Comparison of ENCODE assay signal across 1 cellular context in the genomic region with DNA sequence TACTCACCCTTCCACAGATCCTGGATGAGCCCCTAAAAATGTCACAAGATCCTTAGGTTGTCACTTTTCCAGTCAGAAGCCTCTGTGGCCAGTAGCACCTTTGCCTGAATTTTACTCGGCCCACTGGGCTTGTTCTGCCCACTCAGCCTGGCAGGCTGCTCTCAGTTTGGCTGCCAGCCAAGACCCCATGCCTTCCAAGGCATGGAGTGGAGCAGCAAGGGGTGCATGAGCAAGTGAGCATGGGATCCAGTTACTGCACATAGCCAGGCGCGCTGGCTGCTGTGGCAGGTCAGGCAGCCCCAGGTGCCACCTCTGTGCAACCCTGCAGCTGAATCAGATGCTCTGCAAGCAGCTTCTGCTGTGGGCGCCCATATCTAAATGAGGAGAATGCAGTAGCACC.
TF ChIP-seq lines count a peak whose summit lies in the region.

No MANE protein-coding gene starts in this region.

TF ChIP-seq in Ishikawa, 13 proteins besides CTCF, POLR2A, EP300 and RAD21:
- TF ChIP-seq, protein P1, sequence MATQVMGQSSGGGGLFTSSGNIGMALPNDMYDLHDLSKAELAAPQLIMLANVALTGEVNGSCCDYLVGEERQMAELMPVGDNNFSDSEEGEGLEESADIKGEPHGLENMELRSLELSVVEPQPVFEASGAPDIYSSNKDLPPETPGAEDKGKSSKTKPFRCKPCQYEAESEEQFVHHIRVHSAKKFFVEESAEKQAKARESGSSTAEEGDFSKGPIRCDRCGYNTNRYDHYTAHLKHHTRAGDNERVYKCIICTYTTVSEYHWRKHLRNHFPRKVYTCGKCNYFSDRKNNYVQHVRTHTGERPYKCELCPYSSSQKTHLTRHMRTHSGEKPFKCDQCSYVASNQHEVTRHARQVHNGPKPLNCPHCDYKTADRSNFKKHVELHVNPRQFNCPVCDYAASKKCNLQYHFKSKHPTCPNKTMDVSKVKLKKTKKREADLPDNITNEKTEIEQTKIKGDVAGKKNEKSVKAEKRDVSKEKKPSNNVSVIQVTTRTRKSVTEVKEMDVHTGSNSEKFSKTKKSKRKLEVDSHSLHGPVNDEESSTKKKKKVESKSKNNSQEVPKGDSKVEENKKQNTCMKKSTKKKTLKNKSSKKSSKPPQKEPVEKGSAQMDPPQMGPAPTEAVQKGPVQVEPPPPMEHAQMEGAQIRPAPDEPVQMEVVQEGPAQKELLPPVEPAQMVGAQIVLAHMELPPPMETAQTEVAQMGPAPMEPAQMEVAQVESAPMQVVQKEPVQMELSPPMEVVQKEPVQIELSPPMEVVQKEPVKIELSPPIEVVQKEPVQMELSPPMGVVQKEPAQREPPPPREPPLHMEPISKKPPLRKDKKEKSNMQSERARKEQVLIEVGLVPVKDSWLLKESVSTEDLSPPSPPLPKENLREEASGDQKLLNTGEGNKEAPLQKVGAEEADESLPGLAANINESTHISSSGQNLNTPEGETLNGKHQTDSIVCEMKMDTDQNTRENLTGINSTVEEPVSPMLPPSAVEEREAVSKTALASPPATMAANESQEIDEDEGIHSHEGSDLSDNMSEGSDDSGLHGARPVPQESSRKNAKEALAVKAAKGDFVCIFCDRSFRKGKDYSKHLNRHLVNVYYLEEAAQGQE (IDR thresholded peaks at IDR 0.05; ENCODE audit: low read depth): no peak
- TF ChIP-seq ZBTB7A (IDR thresholded peaks at IDR 0.05; ENCODE audit: low read depth) (no peak), NFIC (IDR thresholded peaks at IDR 0.05) (peak; percentile 62)
